In genomic region chr5:37034955-37035354, GRCh38 we compare ENCODE assay signal across 18 cellular contexts.
"Had no signal": no experiment of that assay in that cellular context is flagged by ENCODE, and none has a peak within 500 bp of the region (broad histone marks: within the 10 kb centered on the region; RNA-seq: fewer than 3 reads in every experiment).

No MANE protein-coding gene starts in this region.

- H3K4me1 Mint-ChIP-seq: activated B cell treated with CpG ODN at 0.5 μM for 24 hours; activated naive CD8-positive, alpha-beta T cell treated with anti-CD3 and anti-CD28 coated beads, Interleukin-2, amount 10 ng/mL, durations not matched to agents 7 days and 5 days; endodermal cell had no signal

- H3K27ac ChIP-seq: brain microvascular endothelial cell, gastrocnemius medialis, suprapubic skin, upper lobe of right lung had no signal

- DNase-seq: activated B cell treated with CpG ODN at 0.5 μM for 24 hours; activated CD4-positive, alpha-beta T cell treated with anti-CD3 and anti-CD28 coated beads, Interleukin-2, amount 10 ng/mL, durations not matched to agents 24 days and 14 days; activated naive CD4-positive, alpha-beta T cell; activated naive CD8-positive, alpha-beta T cell treated with anti-CD3 and anti-CD28 coated beads, Interleukin-2, amount 10 ng/mL, durations not matched to agents 7 days and 5 days; brain microvascular endothelial cell; dermis blood vessel endothelial cell; endodermal cell; erythroblast; gastrocnemius medialis; left colon; naive B cell; stimulated activated CD4-positive, alpha-beta T cell treated with anti-CD3 and anti-CD28 coated beads, Interleukin-15, amount 100 ng/mL, for 24 hours; stimulated activated CD4-positive, alpha-beta T cell treated with anti-CD3 and anti-CD28 coated beads, Interleukin-4, amount 100 ng/mL, for 1 hour; stimulated activated naive CD4-positive, alpha-beta T cell; T-helper 17 cell; upper lobe of right lung had no signal

- H3K9me3 Mint-ChIP-seq: activated B cell treated with CpG ODN at 0.5 μM for 24 hours; activated CD4-positive, alpha-beta T cell treated with anti-CD3 and anti-CD28 coated beads, Interleukin-2, amount 10 ng/mL, durations not matched to agents 24 days and 14 days; activated naive CD8-positive, alpha-beta T cell treated with anti-CD3 and anti-CD28 coated beads, Interleukin-2, amount 10 ng/mL, durations not matched to agents 7 days and 5 days; endodermal cell; naive B cell had no signal

- H3K27me3 Mint-ChIP-seq: activated B cell treated with CpG ODN at 0.5 μM for 24 hours; activated CD4-positive, alpha-beta T cell treated with anti-CD3 and anti-CD28 coated beads, Interleukin-2, amount 10 ng/mL, durations not matched to agents 24 days and 14 days; activated naive CD8-positive, alpha-beta T cell treated with anti-CD3 and anti-CD28 coated beads, Interleukin-2, amount 10 ng/mL, durations not matched to agents 7 days and 5 days; naive B cell; T-helper 17 cell had no signal

- ATAC-seq: gastrocnemius medialis, left colon, T-helper 17 cell, upper lobe of right lung had no signal

- H3K4me3 Mint-ChIP-seq: activated B cell treated with CpG ODN at 0.5 μM for 24 hours; activated CD4-positive, alpha-beta T cell treated with anti-CD3 and anti-CD28 coated beads, Interleukin-2, amount 10 ng/mL, durations not matched to agents 24 days and 14 days; activated naive CD8-positive, alpha-beta T cell treated with anti-CD3 and anti-CD28 coated beads, Interleukin-2, amount 10 ng/mL, durations not matched to agents 7 days and 5 days; endodermal cell; naive B cell; T-helper 17 cell had no signal

- H3K4me3 ChIP-seq: gastrocnemius medialis, lung, suprapubic skin, upper lobe of right lung had no signal

- H3K27ac Mint-ChIP-seq: activated B cell treated with CpG ODN at 0.5 μM for 24 hours; activated CD4-positive, alpha-beta T cell treated with anti-CD3 and anti-CD28 coated beads, Interleukin-2, amount 10 ng/mL, durations not matched to agents 24 days and 14 days; activated naive CD8-positive, alpha-beta T cell treated with anti-CD3 and anti-CD28 coated beads, Interleukin-2, amount 10 ng/mL, durations not matched to agents 7 days and 5 days; endodermal cell; T-helper 17 cell had no signal
